8 cellular contexts compared by ENCODE assay signal in genomic region chr3:48440590-48440958, GRCh38. TPM values are rescaled to one million over a fixed set of nuclear protein-coding genes. Genes with fewer than 3 reads are reported as not detected.
DNase-seq lines count a peak whose midpoint lies in the region; ATAC-seq and TF ChIP-seq lines count a peak whose summit lies in the region.

No MANE protein-coding gene starts in this region.

- no peaks in the 10 kb centered on the region for H3K27me3 Mint-ChIP-seq in activated CD4-positive, alpha-beta T cell treated with anti-CD3 and anti-CD28 coated beads, Interleukin-2, amount 10 ng/mL, durations not matched to agents 7 days and 5 days
- H3K27me3 Mint-ChIP-seq in T-cell, result no peaks in the 10 kb centered on the region

- ATAC-seq in T-cell (replicated peaks in 1 of 4) (peak; percentile 2 to 6 (median 4)), HG03196 (IDR thresholded peaks at IDR 0.05; ENCODE audit: unreplicated experiment) (no peak), GM19023 (IDR thresholded peaks at IDR 0.05; ENCODE audit: unreplicated experiment) (no peak)

- no peaks in the 10 kb centered on the region for H3K9me3 Mint-ChIP-seq in activated CD4-positive, alpha-beta T cell treated with anti-CD3 and anti-CD28 coated beads, Interleukin-2, amount 10 ng/mL, durations not matched to agents 7 days and 5 days
- no peaks in the 10 kb centered on the region for H3K9me3 Mint-ChIP-seq in T-cell

- H3K4me3 ChIP-seq in fibroblast of pulmonary artery (replicated peaks; ENCODE audit: low read depth, low read length), result peak overlapping the region; percentile 95

- peak overlapping the region; percentile 96 for H3K4me3 Mint-ChIP-seq in activated CD4-positive, alpha-beta T cell treated with anti-CD3 and anti-CD28 coated beads, Interleukin-2, amount 10 ng/mL, durations not matched to agents 7 days and 5 days
- H3K4me3 Mint-ChIP-seq in T-cell, result peak overlapping the region; percentile 81 to 96 (median 89)

- intact Hi-C loops in posterior vena cava (cut with DNase I), result no loop called here

- H3K27ac Mint-ChIP-seq in activated CD4-positive, alpha-beta T cell treated with anti-CD3 and anti-CD28 coated beads, Interleukin-2, amount 10 ng/mL, durations not matched to agents 7 days and 5 days, result peak overlapping the region; percentile 91
- peak overlapping the region; percentile 98 to 99 for H3K27ac Mint-ChIP-seq in T-cell

- DNase-seq in activated CD4-positive, alpha-beta T cell treated with anti-CD3 and anti-CD28 coated beads, Interleukin-2, amount 10 ng/mL, durations not matched to agents 7 days and 5 days, result no peak
- no peak for DNase-seq in activated CD4-positive, alpha-beta T cell treated with anti-CD3 and anti-CD28 coated beads, Interleukin-2, amount 50 U/mL, for 48 hours
- DNase-seq in T-cell, result peak in 1 of 34 experiments; percentile 15
- DNase-seq in fibroblast of pulmonary artery (ENCODE audit: low read depth), result peak; percentile 30
- peak; percentile 74 for DNase-seq in posterior vena cava (ENCODE audit: low spot score)
- DNase-seq in Ammon's horn (ENCODE audit: low spot score), result no peak

- POLR2A ChIA-PET in activated CD4-positive, alpha-beta T cell treated with anti-CD3 and anti-CD28 coated beads, Interleukin-2, amount 10 ng/mL, durations not matched to agents 7 days and 5 days (lab: Charles Lee), result no interaction called here
- POLR2A ChIA-PET in T-cell (lab: Charles Lee), result interaction anchor here (0.7 to 1.9 kb wide), 3 partner anchors 26 to 172 kb away, joined by 3 to 10 read pairs (median 4); no protein-coding TSS in a partner anchor

- H3K36me3 Mint-ChIP-seq in activated CD4-positive, alpha-beta T cell treated with anti-CD3 and anti-CD28 coated beads, Interleukin-2, amount 10 ng/mL, durations not matched to agents 7 days and 5 days (ENCODE audit: low read depth), result peaks cover 30% of the 10 kb centered on the region
- peaks cover 10% of the 10 kb centered on the region for H3K36me3 Mint-ChIP-seq in T-cell

- CTCF ChIA-PET in activated CD4-positive, alpha-beta T cell treated with anti-CD3 and anti-CD28 coated beads, Interleukin-2, amount 10 ng/mL, durations not matched to agents 7 days and 5 days (lab: Charles Lee), result interaction anchor here (1.2 to 1.4 kb wide), 2 partner anchors 10 to 26 kb away, joined by 5 to 6 read pairs; partner anchors contain the start of gene PLXNB1
- CTCF ChIA-PET in T-cell (lab: Charles Lee), result interaction anchor here (1.2 to 2.1 kb wide), 4 partner anchors 40 to 172 kb away, joined by 5 to 16 read pairs (median 6); partner anchors contain the start of gene PFKFB4 (in 1 of the 2)

- peaks cover 41% of the 10 kb centered on the region for H3K4me1 Mint-ChIP-seq in activated CD4-positive, alpha-beta T cell treated with anti-CD3 and anti-CD28 coated beads, Interleukin-2, amount 10 ng/mL, durations not matched to agents 7 days and 5 days
- peaks cover 28 to 42% (median 36%) of the 10 kb centered on the region in 3 donors for H3K4me1 Mint-ChIP-seq in T-cell

- TF ChIP-seq CTCF in fibroblast of pulmonary artery (IDR thresholded peaks at IDR 0.05; ENCODE audit: low read length, missing control alignments), result no peak

RNA-seq across cellular contexts. Expression of gene TMA7, which starts 0.5 kb away (rescaled TPM):
- total RNA-seq in activated CD4-positive, alpha-beta T cell treated with anti-CD3 and anti-CD28 coated beads, Interleukin-2, amount 10 ng/mL, durations not matched to agents 7 days and 5 days, result 100 to 1,000 TPM; 285 to 290 TPM
- total RNA-seq in T-cell (100 to 1,000 TPM; 216 to 245 (median 229) TPM), posterior vena cava (100 to 1,000 TPM; 112 to 178 TPM)

RNA-seq across cellular contexts. Expression of gene CCDC51, which starts 0.7 kb away (rescaled TPM):
- 10 to 100 TPM; 11.6 to 15.1 TPM for total RNA-seq in activated CD4-positive, alpha-beta T cell treated with anti-CD3 and anti-CD28 coated beads, Interleukin-2, amount 10 ng/mL, durations not matched to agents 7 days and 5 days
- 1 to 10 TPM; 5.0 to 7.9 (median 6.4) TPM for total RNA-seq in T-cell
- total RNA-seq in posterior vena cava, result 10 to 100 TPM; 13.0 to 16.2 TPM

RNA-seq across cellular contexts. Expression of gene ATRIP, which starts 6.0 kb away (rescaled TPM):
- 10 to 100 TPM; 17.4 to 19.4 TPM for total RNA-seq in activated CD4-positive, alpha-beta T cell treated with anti-CD3 and anti-CD28 coated beads, Interleukin-2, amount 10 ng/mL, durations not matched to agents 7 days and 5 days
- total RNA-seq in T-cell, result 10 to 100 TPM in 3 of 5 donors, 1 to 10 TPM in 2; 7.8 to 14.9 (median 12.8) TPM
- 1 to 10 TPM; 6.2 to 6.3 TPM for total RNA-seq in posterior vena cava

RNA-seq across cellular contexts. Expression of gene PLXNB1, which starts 10.7 kb away (rescaled TPM):
- 1 to 10 TPM; 2.3 to 2.5 TPM for total RNA-seq in activated CD4-positive, alpha-beta T cell treated with anti-CD3 and anti-CD28 coated beads, Interleukin-2, amount 10 ng/mL, durations not matched to agents 7 days and 5 days
- total RNA-seq in T-cell (1 to 10 TPM; 2.5 to 6.9 (median 5.9) TPM), posterior vena cava (10 to 100 TPM; 76.4 to 76.7 TPM)

Comparison
In these comparisons a context has a peak if more than half of its experiments do, and no peak if none do; other contexts are left out.
1. DNase-seq: peak in fibroblast of pulmonary artery (single experiment) and posterior vena cava (single experiment); none in activated CD4-positive, alpha-beta T cell treated with anti-CD3 and anti-CD28 coated beads, Interleukin-2, amount 10 ng/mL, durations not matched to agents 7 days and 5 days (single experiment), activated CD4-positive, alpha-beta T cell treated with anti-CD3 and anti-CD28 coated beads, Interleukin-2, amount 50 U/mL, for 48 hours (0 of 2) and Ammon's horn (single experiment).
2. ATAC-seq: peak in T-cell (4 of 4); none in HG03196 (single experiment) and GM19023 (single experiment).